Comparison of ENCODE assay signal across 8 cellular contexts in the genomic region with DNA sequence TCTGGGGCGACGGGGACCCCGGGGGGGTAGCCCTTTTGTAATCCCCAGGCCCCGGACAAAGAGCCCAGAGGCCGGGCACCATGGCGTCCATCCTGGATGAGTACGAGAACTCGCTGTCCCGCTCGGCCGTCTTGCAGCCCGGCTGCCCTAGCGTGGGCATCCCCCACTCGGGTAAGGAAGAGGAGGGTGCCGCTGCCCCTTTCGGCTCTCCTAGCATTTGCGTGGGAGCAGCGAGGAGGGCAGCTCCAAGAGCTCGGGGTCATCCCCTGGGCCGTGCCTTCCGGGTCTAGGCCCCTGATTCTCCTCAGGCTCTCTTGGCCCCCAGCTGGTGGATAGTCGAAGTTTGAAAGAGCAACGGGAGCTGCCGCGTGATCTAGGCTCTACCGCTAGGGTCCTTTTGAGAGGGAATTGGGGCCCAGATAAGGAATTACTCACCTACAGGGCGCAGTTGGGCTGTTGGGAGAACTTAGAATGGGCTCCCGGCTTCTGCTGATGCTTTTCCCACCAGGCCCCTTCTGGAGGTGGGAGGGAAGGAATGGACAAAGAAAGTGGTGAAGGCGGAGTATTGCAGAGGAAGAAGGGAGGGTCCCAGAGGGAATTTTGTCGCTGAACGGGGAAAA. TPM values are rescaled to one million over a fixed set of nuclear protein-coding genes. Genes with fewer than 3 reads are reported as not detected.
DNase-seq lines count a peak whose midpoint lies in the region; ATAC-seq and TF ChIP-seq lines count a peak whose summit lies in the region.

No MANE protein-coding gene starts in this region.

- H3K27me3 ChIP-seq in H7 (ENCODE audit: control insufficient read depth, insufficient read depth, low read length), result peaks cover 4% of the 10 kb centered on the region
- H3K27me3 ChIP-seq in lung (ENCODE audit: control insufficient read depth, insufficient read depth), result no peaks in the 10 kb centered on the region

- intact Hi-C loops in activated CD4-positive, alpha-beta T cell treated with anti-CD3 and anti-CD28 coated beads, Interleukin-2, amount 10 ng/mL, durations not matched to agents 24 days and 14 days (cut with micrococcal nuclease), result loop anchor here (1.0 to 5.0 kb wide), 6 partner anchors 37 to 327 kb away; partner anchors contain the start of genes CCDC32, DNAJC17, GCHFR and RAD51

- H3K4me3 Mint-ChIP-seq in activated CD4-positive, alpha-beta T cell treated with anti-CD3 and anti-CD28 coated beads, Interleukin-2, amount 10 ng/mL, durations not matched to agents 24 days and 14 days, result peak overlapping the region; percentile 100
- peak overlapping the region; percentile 97 for H3K4me3 Mint-ChIP-seq in stimulated activated naive CD8-positive, alpha-beta T cell treated with anti-CD3 and anti-CD28 coated beads, Interleukin-15, Interleukin-2, amounts not matched to agents 100 ng/mL and 50 ng/mL, for 24 hours

- H3K36me3 ChIP-seq in H7 (replicated peaks; ENCODE audit: control insufficient read depth, insufficient read depth, low read length), result peaks cover 14% of the 10 kb centered on the region
- H3K36me3 ChIP-seq in lung (ENCODE audit: control insufficient read depth in 2 of 2, insufficient read depth in 2 of 2, low read length in 2 of 2), result peaks cover 0 to 14% of the 10 kb centered on the region in 2 donors

- peak; percentile 82 for DNase-seq in GM03348 (ENCODE audit: low spot score)
- DNase-seq in H7, result peak; percentile 90
- DNase-seq in NCI-H2171 treated with DMSO at 0.1 percent for 48 hours (lab: John Stamatoyannopoulos, UW), result peak; percentile 63
- peak; percentile 89 for DNase-seq in activated CD4-positive, alpha-beta T cell treated with anti-CD3 and anti-CD28 coated beads, Interleukin-2, amount 10 ng/mL, durations not matched to agents 24 days and 14 days
- DNase-seq in ecto neural progenitor cell (ENCODE audit: low spot score), result peak; percentile 79
- peak; percentile 61 for DNase-seq in lung (ENCODE audit: low spot score)

- peaks cover 3 to 8% of the 10 kb centered on the region in 2 donors for H3K4me1 ChIP-seq in lung (ENCODE audit: control insufficient read depth in 2 of 2, insufficient read depth in 2 of 2, low read length in 2 of 2)

- peak overlapping the region; percentile 95 for H3K27ac Mint-ChIP-seq in activated CD4-positive, alpha-beta T cell treated with anti-CD3 and anti-CD28 coated beads, Interleukin-2, amount 10 ng/mL, durations not matched to agents 24 days and 14 days
- peak overlapping the region; percentile 93 for H3K27ac Mint-ChIP-seq in stimulated activated naive CD8-positive, alpha-beta T cell treated with anti-CD3 and anti-CD28 coated beads, Interleukin-15, Interleukin-2, amounts not matched to agents 100 ng/mL and 50 ng/mL, for 24 hours

- peaks cover 14% of the 10 kb centered on the region for H3K36me3 Mint-ChIP-seq in activated CD4-positive, alpha-beta T cell treated with anti-CD3 and anti-CD28 coated beads, Interleukin-2, amount 10 ng/mL, durations not matched to agents 24 days and 14 days (ENCODE audit: low read depth)
- H3K36me3 Mint-ChIP-seq in stimulated activated naive CD8-positive, alpha-beta T cell treated with anti-CD3 and anti-CD28 coated beads, Interleukin-15, Interleukin-2, amounts not matched to agents 100 ng/mL and 50 ng/mL, for 24 hours (ENCODE audit: low read depth), result peaks cover 20% of the 10 kb centered on the region

- TF ChIP-seq CTCF in lung (IDR thresholded peaks at IDR 0.05; ENCODE audit: control extremely low read depth, extremely low read depth), result no peak

- WGBS in lung, 2 donors, result 1 to 2% methylated on average over 29 to 31 of the region's 31 CpGs

- no peaks in the 10 kb centered on the region for H3K9me3 Mint-ChIP-seq in activated CD4-positive, alpha-beta T cell treated with anti-CD3 and anti-CD28 coated beads, Interleukin-2, amount 10 ng/mL, durations not matched to agents 24 days and 14 days
- H3K9me3 Mint-ChIP-seq in stimulated activated naive CD8-positive, alpha-beta T cell treated with anti-CD3 and anti-CD28 coated beads, Interleukin-15, Interleukin-2, amounts not matched to agents 100 ng/mL and 50 ng/mL, for 24 hours, result no peaks in the 10 kb centered on the region

- peaks cover 3% of the 10 kb centered on the region for H3K27me3 Mint-ChIP-seq in activated CD4-positive, alpha-beta T cell treated with anti-CD3 and anti-CD28 coated beads, Interleukin-2, amount 10 ng/mL, durations not matched to agents 24 days and 14 days
- H3K27me3 Mint-ChIP-seq in stimulated activated naive CD8-positive, alpha-beta T cell treated with anti-CD3 and anti-CD28 coated beads, Interleukin-15, Interleukin-2, amounts not matched to agents 100 ng/mL and 50 ng/mL, for 24 hours, result no peaks in the 10 kb centered on the region

- H3K4me3 ChIP-seq in H7 (ENCODE audit: insufficient read depth, low read depth, low read length) (peak overlapping the region; percentile 82), lung (peak overlapping the region; percentile 89)

- no peaks in the 10 kb centered on the region for H3K9me3 ChIP-seq in lung (ENCODE audit: control insufficient read depth in 2 of 2, insufficient read depth in 1 of 2, low read length in 1 of 2)

- H3K27ac ChIP-seq in lung (ENCODE audit: low read depth in 1 of 2, low read length in 1 of 2), result peak overlapping the region; percentile 84 to 95

- peaks cover 32% of the 10 kb centered on the region for H3K4me1 Mint-ChIP-seq in activated CD4-positive, alpha-beta T cell treated with anti-CD3 and anti-CD28 coated beads, Interleukin-2, amount 10 ng/mL, durations not matched to agents 24 days and 14 days
- peaks cover 26% of the 10 kb centered on the region for H3K4me1 Mint-ChIP-seq in stimulated activated naive CD8-positive, alpha-beta T cell treated with anti-CD3 and anti-CD28 coated beads, Interleukin-15, Interleukin-2, amounts not matched to agents 100 ng/mL and 50 ng/mL, for 24 hours (ENCODE audit: low read depth)

- ATAC-seq in lung (ENCODE audit: insufficient read depth, low FRiP score) (peak; percentile 32), HG03571 (IDR thresholded peaks at IDR 0.05; ENCODE audit: unreplicated experiment) (no peak)

RNA-seq across cellular contexts. Expression of gene VPS18, which starts 0.5 kb away (rescaled TPM):
- 33.3 and 39.5 TPM in 2 replicates for total RNA-seq in H7 (2014; rRNA removed; shearing (Covaris generic))
- 11.2 and 11.3 TPM in 2 replicates for total RNA-seq in activated CD4-positive, alpha-beta T cell treated with anti-CD3 and anti-CD28 coated beads, Interleukin-2, amount 10 ng/mL, durations not matched to agents 24 days and 14 days
- 10 to 100 TPM; 19.0 to 31.5 TPM for total RNA-seq in lung
- 10 to 100 TPM; 16.1 to 23.3 TPM for polyA plus RNA-seq in lung

RNA-seq across cellular contexts. Expression of gene RHOV, which starts 20.8 kb away (rescaled TPM):
- total RNA-seq in H7 (2014; rRNA removed; shearing (Covaris generic)), result 2.0 and 2.1 TPM in 2 replicates
- total RNA-seq in activated CD4-positive, alpha-beta T cell treated with anti-CD3 and anti-CD28 coated beads, Interleukin-2, amount 10 ng/mL, durations not matched to agents 24 days and 14 days, result 1.0 and 1.5 TPM in 2 replicates
- 1 to 10 TPM; 2.1 to 8.5 TPM for total RNA-seq in lung
- polyA plus RNA-seq in lung, result 1 to 10 TPM; 3.2 to 5.3 TPM

RNA-seq across cellular contexts. Expression of gene DLL4, which starts 34.3 kb away (rescaled TPM):
- total RNA-seq in H7 (2014; rRNA removed; shearing (Covaris generic)), result 0.26 TPM in 1 of 2 replicates, not detected in the other
- 0.33 TPM in 1 of 2 replicates, not detected in the other for total RNA-seq in activated CD4-positive, alpha-beta T cell treated with anti-CD3 and anti-CD28 coated beads, Interleukin-2, amount 10 ng/mL, durations not matched to agents 24 days and 14 days
- total RNA-seq in lung, result 10 to 100 TPM; 17.9 to 31.8 TPM
- polyA plus RNA-seq in lung, result 10 to 100 TPM; 11.8 to 16.3 TPM

RNA-seq across cellular contexts. Expression of gene SPINT1, which starts 51.0 kb away (rescaled TPM):
- 81.1 and 109 TPM in 2 replicates for total RNA-seq in H7 (2014; rRNA removed; shearing (Covaris generic))
- 11.3 and 12.9 TPM in 2 replicates for total RNA-seq in activated CD4-positive, alpha-beta T cell treated with anti-CD3 and anti-CD28 coated beads, Interleukin-2, amount 10 ng/mL, durations not matched to agents 24 days and 14 days
- 100 to 1,000 TPM; 118 to 136 TPM for total RNA-seq in lung
- polyA plus RNA-seq in lung, result 10 to 100 TPM; 47.1 to 82.1 TPM

RNA-seq across cellular contexts. Expression of gene CHAC1, which starts 58.5 kb away (rescaled TPM):
- total RNA-seq in H7 (2014; rRNA removed; shearing (Covaris generic)), result 30.1 and 39.7 TPM in 2 replicates
- 8.4 and 9.8 TPM in 2 replicates for total RNA-seq in activated CD4-positive, alpha-beta T cell treated with anti-CD3 and anti-CD28 coated beads, Interleukin-2, amount 10 ng/mL, durations not matched to agents 24 days and 14 days
- 10 to 100 TPM in 1 of 2 donors, under 1 TPM in 1; 0.17 to 11.6 TPM for total RNA-seq in lung
- 10 to 100 TPM; 11.6 to 11.9 TPM for polyA plus RNA-seq in lung

Comparison
In these comparisons a context has a peak if more than half of its experiments do, and no peak if none do; other contexts are left out.
1. RNA of gene DLL4, which starts 34.3 kb away (total RNA-seq): 17.9 to 31.8 TPM in lung; 0.33 TPM in activated CD4-positive, alpha-beta T cell treated with anti-CD3 and anti-CD28 coated beads, Interleukin-2, amount 10 ng/mL, durations not matched to agents 24 days and 14 days and 0.26 TPM in H7; every median in the first group is over 10 times any median in the second.
2. Peak in every context shown above with its lines, with median percentiles within 50 percentile points of each other: DNase-seq.